In the genomic region with DNA sequence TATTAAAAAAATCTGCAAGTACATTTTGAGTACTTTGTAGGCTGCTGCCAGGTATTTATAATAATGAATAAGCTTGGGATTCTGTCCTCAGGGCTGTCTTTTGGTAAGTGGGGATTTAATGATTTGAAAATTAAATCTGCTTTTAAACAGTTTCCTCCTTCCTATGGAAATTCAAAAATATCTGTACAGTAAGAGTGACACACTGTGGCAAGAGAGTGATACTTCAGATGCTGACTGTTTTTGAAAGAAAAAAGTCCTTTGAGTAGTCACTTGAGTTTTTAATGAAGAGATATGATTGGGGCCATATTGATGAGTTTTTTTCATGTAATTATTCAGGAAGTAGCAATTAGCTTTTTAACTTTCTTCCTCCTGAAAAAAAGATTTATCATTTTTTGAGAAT, we compare ENCODE assay signal across 11 cellular contexts. TPM values are rescaled to one million over a fixed set of nuclear protein-coding genes. Genes with fewer than 3 reads are reported as not detected.
A peak's percentile ranks its signal among the peaks of the same experiment; 100 is the strongest.
DNase-seq lines count a peak whose midpoint lies in the region; ATAC-seq and TF ChIP-seq lines count a peak whose summit lies in the region.
"Had no signal": no experiment of that assay in that cellular context is flagged by ENCODE, and none has a peak within 500 bp of the region (broad histone marks: within the 10 kb centered on the region; RNA-seq: fewer than 3 reads in every experiment).

No MANE protein-coding gene starts in this region.

- TF ChIP-seq EP300 in tibial nerve (IDR thresholded peaks at IDR 0.05) = no peak

- H3K4me3 ChIP-seq in BE2C (ENCODE audit: low read depth, low read length) (no peak overlapping the region), RWPE2 (ENCODE audit: severe bottlenecking) (no peak overlapping the region), foreskin fibroblast (ENCODE audit: low read depth in 1 of 2, low read length in 2 of 2) (no peak overlapping the region), tibial nerve (no peak overlapping the region)

- TF ChIP-seq POLR2A in tibial nerve (IDR thresholded peaks at IDR 0.05) = no peak

- H3K4me1 ChIP-seq in BE2C (peaks cover 2% of the 10 kb centered on the region; the same call in 1 of the 2 replicates), RWPE2 (ENCODE audit: insufficient read depth, poor library complexity, severe bottlenecking) (peaks cover 2% of the 10 kb centered on the region), tibial nerve (peaks cover 0 to 4% (median 0%) of the 10 kb centered on the region in 4 donors)

- H3K27me3 ChIP-seq in BE2C = no peaks in the 10 kb centered on the region
- H3K27me3 ChIP-seq in RWPE2 (ENCODE audit: insufficient read depth, poor library complexity, severe bottlenecking) = no peaks in the 10 kb centered on the region
- H3K27me3 ChIP-seq in tibial nerve = no peaks in the 10 kb centered on the region

- TF ChIP-seq CTCF in BE2C (IDR thresholded peaks at IDR 0.05; ENCODE audit: low read depth, low read length) (peak; percentile 48), RWPE2 (IDR thresholded peaks at IDR 0.05; ENCODE audit: poor library complexity, severe bottlenecking) (peak; percentile 41), foreskin fibroblast (IDR thresholded peaks at IDR 0.05; ENCODE audit: low read depth, low read length) (peak; percentile 14), tibial nerve (IDR thresholded peaks at IDR 0.05) (peak in 1 of 5 experiments; percentile 8)

- no peaks in the 10 kb centered on the region for H3K9me3 ChIP-seq in BE2C
- no peaks in the 10 kb centered on the region for H3K9me3 ChIP-seq in RWPE2 (ENCODE audit: severe bottlenecking)
- no peaks in the 10 kb centered on the region for H3K9me3 ChIP-seq in tibial nerve

- H3K36me3 ChIP-seq in BE2C (peaks cover 25% of the 10 kb centered on the region), RWPE2 (ENCODE audit: low read depth) (peaks cover 56% of the 10 kb centered on the region), tibial nerve (peaks cover 0 to 40% (median 0%) of the 10 kb centered on the region in 3 donors)

- no peak for DNase-seq in BE2C
- no peak for DNase-seq in RWPE2 (ENCODE audit: low spot score)
- peak in 1 of 2 donors; percentile 6 for DNase-seq in foreskin fibroblast
- DNase-seq in tibial nerve (ENCODE audit: low spot score in 2 of 2) = no peak
- DNase-seq: cerebellar nuclear complex, naive B cell, NCI-H748 treated with DMSO at 0.1 percent for 48 hours had no signal

- ATAC-seq in GM18909 (IDR thresholded peaks at IDR 0.05; ENCODE audit: poor library complexity, unreplicated experiment) (peak; percentile 53), RWPE2 (ENCODE audit: low read depth) (no peak), HG02623 (IDR thresholded peaks at IDR 0.05; ENCODE audit: unreplicated experiment) (no peak), GM18861 (IDR thresholded peaks at IDR 0.05; ENCODE audit: unreplicated experiment) (no peak), GM18519 (IDR thresholded peaks at IDR 0.05; ENCODE audit: low FRiP score, unreplicated experiment) (no peak)

- H3K27ac ChIP-seq in RWPE2 (ENCODE audit: poor library complexity, severe bottlenecking) (no peak overlapping the region), tibial nerve (no peak overlapping the region)

RNA-seq across cellular contexts. Expression of gene SMARCAD1, which starts 49.2 kb away (rescaled TPM):
- polyA plus RNA-seq in BE2C (2012; ENCODE audit: insufficient read depth, insufficient read length, low read depth) = 17.1 TPM
- total RNA-seq in tibial nerve = 10 to 100 TPM; 22.3 to 25.7 (median 23.6) TPM
